In the genomic region with DNA sequence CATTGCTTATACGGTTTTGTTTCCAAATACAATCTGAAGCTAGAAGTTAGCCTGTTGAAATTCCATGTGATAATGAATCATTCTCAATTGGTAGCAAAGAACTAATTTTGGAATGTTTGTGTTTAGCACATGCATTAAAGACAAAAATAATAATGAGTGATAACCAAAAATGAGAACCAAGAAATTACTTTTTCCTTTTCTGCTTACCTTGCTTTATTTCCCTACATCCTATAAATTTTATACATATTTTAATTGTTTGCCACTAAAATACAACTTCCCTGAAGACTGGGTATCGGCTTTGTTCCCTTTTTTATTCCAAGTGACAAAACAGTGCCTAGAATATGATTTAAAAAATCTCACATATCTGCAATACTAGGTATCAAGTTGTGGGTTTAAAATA, we compare ENCODE assay signal across 21 cellular contexts.
A peak's percentile ranks its signal among the peaks of the same experiment; 100 is the strongest.
DNase-seq lines count a peak whose midpoint lies in the region; ATAC-seq, FAIRE-seq and TF ChIP-seq lines count a peak whose summit lies in the region.
"Had no signal": no experiment of that assay in that cellular context is flagged by ENCODE, and none has a peak within 500 bp of the region (broad histone marks: within the 10 kb centered on the region; RNA-seq: fewer than 3 reads in every experiment).

No MANE protein-coding gene starts in this region.

- H3K36me3 ChIP-seq in K562 (ENCODE audit: control insufficient read depth, insufficient read depth, low read length) (no peaks in the 10 kb centered on the region), SK-N-SH (replicated peaks in 1 of 2; ENCODE audit: control insufficient read depth in 1 of 2, insufficient read depth in 2 of 2, low read length in 1 of 2) (no peaks in the 10 kb centered on the region)
- H3K36me3 ChIP-seq: BLaER1 treated with 17β-estradiol and CSF1 and Interleukin-3, amounts not matched to agents 10 nM and 100 nM had no signal

- no peak for TF ChIP-seq EP300 in A549 (IDR thresholded peaks at IDR 0.05)
- TF ChIP-seq EP300 in K562 (IDR thresholded peaks at IDR 0.05; ENCODE audit: low read length) = no peak
- TF ChIP-seq EP300 in SK-N-SH (IDR thresholded peaks at IDR 0.05; ENCODE audit: borderline replicate concordance in 1 of 2, low read depth in 1 of 2, low read length in 1 of 2) = no peak

- H3K4me1 ChIP-seq in A549 = no peaks in the 10 kb centered on the region
- H3K4me1 ChIP-seq in K562 (replicated peaks in 1 of 2; ENCODE audit: control insufficient read depth in 2 of 2, insufficient read depth in 2 of 2, low read length in 2 of 2) = no peaks in the 10 kb centered on the region
- H3K4me1 ChIP-seq in SK-N-SH (ENCODE audit: control insufficient read depth in 1 of 2, insufficient read depth in 2 of 2, low read depth in 1 of 2, low read length in 1 of 2) = no peaks in the 10 kb centered on the region
- H3K4me1 ChIP-seq: Caco-2 had no signal

- DNase-seq in A549 (ENCODE audit: low read depth in 1 of 2, low spot score in 1 of 2) (no peak), HCEC 1CT (peak; percentile 3), K562 (ENCODE audit: extremely low read depth in 1 of 4, low spot score in 3 of 4) (no peak), NCI-H510A (lab: John Stamatoyannopoulos, UW) (no peak), SK-N-SH (no peak)
- DNase-seq: 8988T; AML-193; Caco-2; Calu3; CD4-positive, alpha-beta T cell; CD8-positive, alpha-beta T cell; DMS79; DND-41; EL; GDM1 had no signal

- CTCF ChIA-PET in A549 (lab: Yijun Ruan, JAX) (no interaction called here), K562 (lab: Yijun Ruan, JAX; ENCODE audit: low intra/inter-chr PET ratio) (no interaction called here), SK-N-SH (lab: Yijun Ruan, JAX) (no interaction called here)

- 1% methylated on average over 2 of the region's 2 CpGs for WGBS in A549 (ENCODE audit: missing lambda C conversion rate)
- 0% methylated on average over 2 of the region's 2 CpGs for WGBS in K562 (ENCODE audit: insufficient coverage, low coverage, missing lambda C conversion rate)
- WGBS in SK-N-SH (ENCODE audit: low lambda C conversion rate) = 2% methylated on average over 2 of the region's 2 CpGs

- H3K9me2 ChIP-seq in SK-N-SH = no peaks in the 10 kb centered on the region

- H3K9me1 ChIP-seq in K562 (ENCODE audit: control insufficient read depth, insufficient read depth, low read length) = no peaks in the 10 kb centered on the region

- H4K20me1 ChIP-seq in K562 (replicated peaks; ENCODE audit: control insufficient read depth, insufficient read depth, low read length) = no peaks in the 10 kb centered on the region
- no peaks in the 10 kb centered on the region for H4K20me1 ChIP-seq in SK-N-SH (ENCODE audit: insufficient read depth)
- H4K20me1 ChIP-seq: BLaER1 treated with 17β-estradiol and CSF1 and Interleukin-3, amounts not matched to agents 10 nM and 100 nM had no signal

- no peaks in the 10 kb centered on the region for H3F3A ChIP-seq in SK-N-SH (replicated peaks; ENCODE audit: insufficient read depth)

- no peak for TF ChIP-seq RAD21 in A549 (conservative IDR thresholded peaks at IDR 0.05 in 1 of 2, IDR thresholded peaks at IDR 0.05 in 1 of 2)
- no peak for TF ChIP-seq RAD21 in K562 (CRISPR knock-in tag; conservative IDR thresholded peaks at IDR 0.05 in 1 of 2, IDR thresholded peaks at IDR 0.05 in 1 of 2)
- TF ChIP-seq RAD21 in SK-N-SH (IDR thresholded peaks at IDR 0.05; ENCODE audit: low read length) = no peak

- H3K27ac ChIP-seq in A549 = no peak overlapping the region
- H3K27ac ChIP-seq in K562 (ENCODE audit: extremely low read depth, low read depth, low read length) = no peak overlapping the region
- H3K27ac ChIP-seq in SK-N-SH (ENCODE audit: low read depth in 2 of 2, low read length in 1 of 2) = no peak overlapping the region
- H3K27ac ChIP-seq: BLaER1 treated with 17β-estradiol and CSF1 and Interleukin-3, amounts not matched to agents 10 nM and 100 nM; C4-2B had no signal

- ATAC-seq in A549 (no peak), K562 (no peak)
- ATAC-seq: CD8-positive, alpha-beta T cell; GM12878 had no signal

- in situ Hi-C loops in K562 (cut with MboI) = no loop called here

- TF ChIP-seq CTCF in A549 (IDR thresholded peaks at IDR 0.05) = no peak
- TF ChIP-seq CTCF in K562 (IDR thresholded peaks at IDR 0.05 in 2 of 3, conservative IDR thresholded peaks at IDR 0.05 in 1 of 3; ENCODE audit: insufficient read depth in 2 of 3, low read depth in 1 of 3, low read length in 3 of 3) = no peak
- TF ChIP-seq CTCF in SK-N-SH (IDR thresholded peaks at IDR 0.05) = no peak

- POLR2A ChIA-PET in A549 (lab: Yijun Ruan, JAX) (no interaction called here), K562 (lab: Yijun Ruan, JAX) (no interaction called here), SK-N-SH (lab: Yijun Ruan, JAX) (no interaction called here)

- no peak overlapping the region for H3K4me3 ChIP-seq in A549
- no peak overlapping the region for H3K4me3 ChIP-seq in K562
- no peak overlapping the region for H3K4me3 ChIP-seq in SK-N-SH (ENCODE audit: low read depth in 2 of 2, low read length in 1 of 2)
- H3K4me3 ChIP-seq: BLaER1 treated with 17β-estradiol and CSF1 and Interleukin-3, amounts not matched to agents 10 nM and 100 nM; GM12878 had no signal

- no peaks in the 10 kb centered on the region for H3K79me2 ChIP-seq in K562 (ENCODE audit: control insufficient read depth, insufficient read depth, low read length)
- H3K79me2 ChIP-seq in SK-N-SH (ENCODE audit: insufficient read depth) = no peaks in the 10 kb centered on the region

- no peak overlapping the region for H3K9ac ChIP-seq in K562 (ENCODE audit: insufficient read depth in 1 of 2, low read depth in 2 of 2, low read length in 2 of 2)
- no peak overlapping the region for H3K9ac ChIP-seq in SK-N-SH
- H3K9ac ChIP-seq: BLaER1 treated with 17β-estradiol and CSF1 and Interleukin-3, amounts not matched to agents 10 nM and 100 nM had no signal

- BruUV-seq in K562 (replicated peaks; lab: Mats Ljungman, UMichigan) = no TSS peak

- H3K27me3 ChIP-seq in K562 (ENCODE audit: control insufficient read depth in 2 of 2, insufficient read depth in 2 of 2, low read length in 2 of 2) (no peaks in the 10 kb centered on the region), SK-N-SH (ENCODE audit: insufficient read depth) (peaks cover 9% of the 10 kb centered on the region; the same call in 1 of the 2 replicates)
- H3K27me3 ChIP-seq: BLaER1 treated with 17β-estradiol and CSF1 and Interleukin-3, amounts not matched to agents 10 nM and 100 nM had no signal

- no peak for TF ChIP-seq POLR2A in A549 (IDR thresholded peaks at IDR 0.05; ENCODE audit: low read length)
- no peak for TF ChIP-seq POLR2A in K562 (conservative IDR thresholded peaks at IDR 0.05)

- no peak overlapping the region for H3K4me2 ChIP-seq in A549
- no peak overlapping the region for H3K4me2 ChIP-seq in K562 (ENCODE audit: insufficient read depth, low read length)
- H3K4me2 ChIP-seq in SK-N-SH = no peak overlapping the region
- H3K4me2 ChIP-seq: BLaER1 treated with 17β-estradiol and CSF1 and Interleukin-3, amounts not matched to agents 10 nM and 100 nM had no signal

- FAIRE-seq in A549 (lab: Jason Lieb, UNC) (no peak), K562 (lab: Jason Lieb, UNC) (no peak)
- FAIRE-seq: D721Med, GM12878, GM12892, GM18507 had no signal

- H2AFZ ChIP-seq in K562 (ENCODE audit: low read depth, low read length) (no peak overlapping the region), SK-N-SH (ENCODE audit: low read depth) (no peak overlapping the region)

- H3K9me3 ChIP-seq in A549 (no peaks in the 10 kb centered on the region), K562 (replicated peaks; ENCODE audit: control insufficient read depth, insufficient read depth, low read depth, low read length) (no peaks in the 10 kb centered on the region; the same call in 1 of the 2 replicates), SK-N-SH (no peaks in the 10 kb centered on the region)
- H3K9me3 ChIP-seq: Caco-2 had no signal

- intact Hi-C loops in K562 (cut with micrococcal nuclease) = no loop called here

TF ChIP-seq in A549, 52 proteins besides CTCF, POLR2A, EP300 and RAD21:
- no peak for TF ChIP-seq MYC (IDR thresholded peaks at IDR 0.05; ENCODE audit: borderline replicate concordance, low read length)
- TF ChIP-seq, protein P1, sequence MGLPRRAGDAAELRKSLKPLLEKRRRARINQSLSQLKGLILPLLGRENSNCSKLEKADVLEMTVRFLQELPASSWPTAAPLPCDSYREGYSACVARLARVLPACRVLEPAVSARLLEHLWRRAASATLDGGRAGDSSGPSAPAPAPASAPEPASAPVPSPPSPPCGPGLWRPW (IDR thresholded peaks at IDR 0.05) = no peak
- TF ChIP-seq MAFK (IDR thresholded peaks at IDR 0.05; ENCODE audit: partially characterized antibody) = peak; percentile 21
- TF ChIP-seq HOXA7 (CRISPR knock-in tag; IDR thresholded peaks at IDR 0.05) = no peak
- TF ChIP-seq ZSCAN20 (CRISPR knock-in tag; IDR thresholded peaks at IDR 0.05) = no peak
- no peak for TF ChIP-seq FOXS1 (CRISPR knock-in tag; IDR thresholded peaks at IDR 0.05)

TF ChIP-seq in K562, 482 proteins besides CTCF, POLR2A, EP300 and RAD21:
- TF ChIP-seq ZNF316 (IDR thresholded peaks at IDR 0.05) = peak; percentile 51
- no peak for TF ChIP-seq ZNF140 (CRISPR knock-in tag; IDR thresholded peaks at IDR 0.05)
- TF ChIP-seq ZNF511 (CRISPR knock-in tag; IDR thresholded peaks at IDR 0.05) = no peak

TF ChIP-seq in SK-N-SH, 30 proteins besides CTCF, POLR2A, EP300 and RAD21 (continues in another document):
- TF ChIP-seq RCOR1 (IDR thresholded peaks at IDR 0.05; ENCODE audit: low read length) (no peak), ELF1 (IDR thresholded peaks at IDR 0.05) (no peak), GABPA (IDR thresholded peaks at IDR 0.05; ENCODE audit: low read depth) (no peak), SMC3 (IDR thresholded peaks at IDR 0.05; ENCODE audit: low read depth, low read length) (no peak), CHD2 (IDR thresholded peaks at IDR 0.05; ENCODE audit: low read length, partially characterized antibody) (no peak), ZBTB33 (IDR thresholded peaks at IDR 0.05; ENCODE audit: borderline replicate concordance, low read depth) (no peak), TAF1 (IDR thresholded peaks at IDR 0.05; ENCODE audit: borderline replicate concordance, low read depth, low read length) (no peak), SIN3A (IDR thresholded peaks at IDR 0.05; ENCODE audit: borderline replicate concordance, low read depth, low read length) (no peak), FOXM1 (IDR thresholded peaks at IDR 0.05; ENCODE audit: low read depth) (no peak)

Comparison
In these comparisons a context has a peak if more than half of its experiments do, and no peak if none do; other contexts are left out.
1. Of the 35 proteins assayed by ChIP-seq in both K562 and A549: peak only in K562: none; only in A549: MAFK; in both: none; in neither: 34.